Comparison of ENCODE assay signal across 8 cellular contexts in the genomic region with DNA sequence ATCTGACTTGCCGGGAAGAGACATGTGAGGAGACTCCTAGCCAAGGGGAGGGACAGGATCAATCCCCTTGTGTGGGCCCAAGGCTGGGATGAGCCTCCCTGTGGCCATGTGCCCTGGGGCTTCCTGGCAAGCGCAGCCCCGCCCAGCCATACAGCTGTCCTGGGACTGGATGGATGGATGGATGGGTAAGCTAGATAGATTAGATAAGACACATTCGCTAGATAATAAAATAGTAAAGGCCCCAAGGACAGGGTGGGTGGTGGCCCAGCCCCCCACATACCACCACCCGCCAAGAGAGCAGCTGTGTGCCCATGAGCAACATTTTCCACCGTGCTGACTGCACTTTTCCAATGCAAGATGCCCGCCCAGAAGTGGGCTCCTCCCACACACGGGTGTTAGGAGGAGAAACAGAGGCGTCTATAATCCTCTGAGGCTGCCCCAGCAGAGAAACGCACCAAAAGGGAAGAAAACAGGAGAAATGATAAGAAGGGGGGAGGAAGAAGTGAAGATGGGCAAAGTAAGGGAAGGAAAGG. TPM values are rescaled to one million over a fixed set of nuclear protein-coding genes. Genes with fewer than 3 reads are reported as not detected.
DNase-seq lines count a peak whose midpoint lies in the region; ATAC-seq and TF ChIP-seq lines count a peak whose summit lies in the region.

No MANE protein-coding gene starts in this region.

- peak overlapping the region; percentile 75 for H3K4me3 Mint-ChIP-seq in T-helper 1 cell treated with Interleukin-12 subunit alpha and Interleukin-12 subunit beta and Interleukin-4 antibody, amounts not matched to agents 30 μg/mL and 1 μg/mL, for 36 hours

- TF ChIP-seq CTCF in AG04450 (IDR thresholded peaks at IDR 0.05; ENCODE audit: low read depth, low read length) (no peak), ascending aorta (IDR thresholded peaks at IDR 0.05) (no peak)

- peaks cover 55 to 66% of the 10 kb centered on the region in 2 donors for H3K4me1 ChIP-seq in ascending aorta
- peaks cover 34 to 52% of the 10 kb centered on the region in 2 donors for H3K4me1 ChIP-seq in muscle layer of duodenum (ENCODE audit: control insufficient read depth in 1 of 2, insufficient read depth in 2 of 2, low read length in 2 of 2)

- H3K4me3 ChIP-seq in AG04450 (ENCODE audit: low read depth, low read length) (no peak overlapping the region), ascending aorta (peak overlapping the region in 1 of 2 donors; percentile 14), muscle layer of duodenum (ENCODE audit: low read depth in 1 of 2, low read length in 2 of 2) (no peak overlapping the region)

- H3K36me3 ChIP-seq in ascending aorta, result peaks cover 13 to 24% of the 10 kb centered on the region in 2 donors
- peaks cover 22 to 29% of the 10 kb centered on the region in 2 donors for H3K36me3 ChIP-seq in muscle layer of duodenum (ENCODE audit: control insufficient read depth in 1 of 2, insufficient read depth in 2 of 2, low read length in 2 of 2)

- H3K36me3 Mint-ChIP-seq in T-helper 1 cell treated with Interleukin-12 subunit alpha and Interleukin-12 subunit beta and Interleukin-4 antibody, amounts not matched to agents 30 μg/mL and 1 μg/mL, for 36 hours (ENCODE audit: low read depth), result peaks cover 16% of the 10 kb centered on the region

- CTCF ChIA-PET in AG04450 (lab: Charles Lee), result interaction anchor here (1.4 kb wide), 1 partner anchor 16 kb away, joined by 3 read pairs; no protein-coding TSS in a partner anchor

- peaks cover 54% of the 10 kb centered on the region for H3K4me1 Mint-ChIP-seq in T-helper 1 cell treated with Interleukin-12 subunit alpha and Interleukin-12 subunit beta and Interleukin-4 antibody, amounts not matched to agents 30 μg/mL and 1 μg/mL, for 36 hours (ENCODE audit: low read depth)

- no peaks in the 10 kb centered on the region for H3K27me3 Mint-ChIP-seq in T-helper 1 cell treated with Interleukin-12 subunit alpha and Interleukin-12 subunit beta and Interleukin-4 antibody, amounts not matched to agents 30 μg/mL and 1 μg/mL, for 36 hours (ENCODE audit: low read depth)

- no peak for ATAC-seq in GM21717 (IDR thresholded peaks at IDR 0.05; ENCODE audit: unreplicated experiment)

- intact Hi-C loops in ascending aorta (cut with DNase I), result loop anchor here (2.0 to 5.0 kb wide), 2 partner anchors 26 to 64 kb away; a partner anchor contains a TSS

- no peaks in the 10 kb centered on the region for H3K9me3 Mint-ChIP-seq in T-helper 1 cell treated with Interleukin-12 subunit alpha and Interleukin-12 subunit beta and Interleukin-4 antibody, amounts not matched to agents 30 μg/mL and 1 μg/mL, for 36 hours

- peak overlapping the region; percentile 89 for H3K27ac Mint-ChIP-seq in T-helper 1 cell treated with Interleukin-12 subunit alpha and Interleukin-12 subunit beta and Interleukin-4 antibody, amounts not matched to agents 30 μg/mL and 1 μg/mL, for 36 hours

- H3K27ac ChIP-seq in AG04450 (ENCODE audit: low read depth, low read length) (peak overlapping the region; percentile 100), ascending aorta (peak overlapping the region; percentile 96 to 98), muscle layer of duodenum (ENCODE audit: low read length) (peak overlapping the region; percentile 91)

- POLR2A ChIA-PET in AG04450 (lab: Yijun Ruan, JAX), result interaction anchor here (1.3 kb wide), 1 partner anchor 151 kb away, joined by 3 read pairs; no protein-coding TSS in a partner anchor

- H3K9me3 ChIP-seq in AG04450 (ENCODE audit: control insufficient read depth, insufficient read depth, low read length) (no peaks in the 10 kb centered on the region; the same call in 1 of the 2 replicates), ascending aorta (no peaks in the 10 kb centered on the region), muscle layer of duodenum (ENCODE audit: control insufficient read depth in 1 of 2, low read length in 2 of 2) (no peaks in the 10 kb centered on the region)

- H3K27me3 ChIP-seq in AG04450 (ENCODE audit: control insufficient read depth, insufficient read depth, low read length) (no peaks in the 10 kb centered on the region), ascending aorta (no peaks in the 10 kb centered on the region), muscle layer of duodenum (ENCODE audit: low read depth, low read length) (no peaks in the 10 kb centered on the region)

- DNase-seq in AG04450 (ENCODE audit: low read depth, low spot score) (no peak), ascending aorta (ENCODE audit: low spot score in 2 of 2) (peak; percentile 67 to 93), NCI-H1092 treated with DMSO at 0.1 percent for 48 hours (lab: John Stamatoyannopoulos, UW) (no peak), NCI-H82 (lab: John Stamatoyannopoulos, UW) (no peak)
- peak; percentile 79 for DNase-seq in stimulated activated naive CD4-positive, alpha-beta T cell treated with Interleukin-2 at 50 U/mL for 16 hours (lab: John Stamatoyannopoulos, UW)

RNA-seq across cellular contexts. Expression of a gene that starts 25.1 kb away (rescaled TPM):
- 21.4 and 36.1 TPM in 2 replicates for polyA plus RNA-seq in AG04450 (2011; rRNA removed)
- 33.1 and 53.7 TPM in 2 replicates for polyA minus RNA-seq in AG04450 (2011; rRNA and poly(A)+ RNA removed)
- 155 TPM for total RNA-seq in ascending aorta

RNA-seq across cellular contexts. Expression of a gene that starts 53.2 kb away (rescaled TPM):
- polyA plus RNA-seq in AG04450 (2011; rRNA removed), result not detected in 2 replicates
- polyA minus RNA-seq in AG04450 (2011; rRNA and poly(A)+ RNA removed), result not detected in 2 replicates
- not detected for total RNA-seq in ascending aorta

Comparison
In these comparisons a context has a peak if more than half of its experiments do, and no peak if none do; other contexts are left out.
1. DNase-seq: peak in ascending aorta (2 of 2) and stimulated activated naive CD4-positive, alpha-beta T cell treated with Interleukin-2 at 50 U/mL for 16 hours (single experiment); none in AG04450 (single experiment), NCI-H1092 treated with DMSO at 0.1 percent for 48 hours (single experiment) and NCI-H82 (single experiment).
2. Peak in every context shown above with its lines, with median percentiles within 50 percentile points of each other: H3K27ac ChIP-seq.